ENCODE assay signal across 1 cellular context in genomic region chr9:123033352-123033751, GRCh38.
TF ChIP-seq lines count a peak whose summit lies in the region.

GPR21 (plus strand) TSS chr9:123033667; CDS start chr9:123034567, 900 bp downstream.

TF ChIP-seq in IMR-90, 13 proteins besides CTCF, POLR2A, EP300 and RAD21 (continued from another document):
- TF ChIP-seq, protein P1, sequence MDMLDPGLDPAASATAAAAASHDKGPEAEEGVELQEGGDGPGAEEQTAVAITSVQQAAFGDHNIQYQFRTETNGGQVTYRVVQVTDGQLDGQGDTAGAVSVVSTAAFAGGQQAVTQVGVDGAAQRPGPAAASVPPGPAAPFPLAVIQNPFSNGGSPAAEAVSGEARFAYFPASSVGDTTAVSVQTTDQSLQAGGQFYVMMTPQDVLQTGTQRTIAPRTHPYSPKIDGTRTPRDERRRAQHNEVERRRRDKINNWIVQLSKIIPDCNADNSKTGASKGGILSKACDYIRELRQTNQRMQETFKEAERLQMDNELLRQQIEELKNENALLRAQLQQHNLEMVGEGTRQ (IDR thresholded peaks at IDR 0.05; ENCODE audit: low read depth, low read length) = no peak
- TF ChIP-seq CHD1 (IDR thresholded peaks at IDR 0.05; ENCODE audit: low read depth, low read length) = no peak
